ENCODE assay signal across 1 cellular context in the genomic region with DNA sequence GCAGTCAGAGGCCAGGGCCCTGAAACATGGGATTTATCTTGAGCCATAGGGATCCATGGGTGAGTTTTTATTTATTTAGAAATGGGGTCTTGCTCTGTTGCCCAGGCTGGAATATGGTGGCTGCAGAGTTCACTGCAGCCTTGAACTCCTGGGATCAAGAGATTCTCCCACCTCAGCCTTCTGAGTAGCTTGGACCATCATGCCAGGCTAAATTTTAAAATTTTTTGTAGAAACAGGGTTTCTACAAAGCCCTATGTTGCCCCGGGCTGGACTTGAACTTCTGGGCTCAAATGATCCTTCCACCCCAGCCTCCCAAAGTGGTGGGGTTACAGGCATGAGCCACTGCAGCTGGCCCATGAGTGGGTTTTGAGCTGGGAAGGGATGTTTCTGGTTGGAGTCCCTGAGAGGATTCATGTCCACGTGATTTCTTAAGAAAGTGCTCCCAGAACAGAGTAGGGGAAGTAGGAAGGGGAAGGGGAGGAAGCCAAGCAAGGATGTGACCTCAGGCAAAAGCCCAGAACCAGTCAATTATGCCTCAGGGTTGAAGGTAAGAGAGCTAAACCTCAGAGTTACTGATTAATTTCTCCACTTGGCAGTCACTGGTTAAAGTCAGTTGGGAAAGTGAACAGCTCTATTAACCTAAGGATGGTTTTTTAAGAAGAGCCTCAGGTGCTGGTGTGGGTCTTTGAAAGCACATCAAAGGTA.
A peak's percentile ranks its signal among the peaks of the same experiment; 100 is the strongest.
TF ChIP-seq lines count a peak whose summit lies in the region.

No MANE protein-coding gene starts in this region.

TF ChIP-seq in HepG2, 621 proteins besides CTCF, POLR2A, EP300 and RAD21 (continued from another document):
- TF ChIP-seq, protein P1, sequence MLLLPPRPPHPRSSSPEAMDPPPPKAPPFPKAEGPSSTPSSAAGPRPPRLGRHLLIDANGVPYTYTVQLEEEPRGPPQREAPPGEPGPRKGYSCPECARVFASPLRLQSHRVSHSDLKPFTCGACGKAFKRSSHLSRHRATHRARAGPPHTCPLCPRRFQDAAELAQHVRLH (CRISPR knock-in tag; IDR thresholded peaks at IDR 0.05; ENCODE audit: borderline replicate concordance, low read depth): 0 out of 2 replicates have a peak, but pooled peaks have one; percentile 19
- TF ChIP-seq GATA4 (IDR thresholded peaks at IDR 0.05; ENCODE audit: borderline replicate concordance, low read depth) (0 out of 2 replicates have a peak, but pooled peaks have one; percentile 14), ZSCAN31 (CRISPR knock-in tag; IDR thresholded peaks at IDR 0.05; ENCODE audit: low read depth) (0 out of 2 replicates have a peak, but pooled peaks have one; percentile 16), ZNF670 (CRISPR knock-in tag; IDR thresholded peaks at IDR 0.05; ENCODE audit: borderline replicate concordance) (0 out of 2 replicates have a peak, but pooled peaks have one; percentile 18), DRAP1 (CRISPR knock-in tag; IDR thresholded peaks at IDR 0.05) (0 out of 2 replicates have a peak, but pooled peaks have one; percentile 40), HMGXB3 (CRISPR knock-in tag; IDR thresholded peaks at IDR 0.05; ENCODE audit: borderline replicate concordance) (peak; percentile 57; the same call in 1 of the 2 replicates), CREB1 (IDR thresholded peaks at IDR 0.05) (no peak), CREB1 (CRISPR knock-in tag; IDR thresholded peaks at IDR 0.05) (0 out of 2 replicates have a peak, but pooled peaks have one; percentile 27)
- TF ChIP-seq, protein P2, sequence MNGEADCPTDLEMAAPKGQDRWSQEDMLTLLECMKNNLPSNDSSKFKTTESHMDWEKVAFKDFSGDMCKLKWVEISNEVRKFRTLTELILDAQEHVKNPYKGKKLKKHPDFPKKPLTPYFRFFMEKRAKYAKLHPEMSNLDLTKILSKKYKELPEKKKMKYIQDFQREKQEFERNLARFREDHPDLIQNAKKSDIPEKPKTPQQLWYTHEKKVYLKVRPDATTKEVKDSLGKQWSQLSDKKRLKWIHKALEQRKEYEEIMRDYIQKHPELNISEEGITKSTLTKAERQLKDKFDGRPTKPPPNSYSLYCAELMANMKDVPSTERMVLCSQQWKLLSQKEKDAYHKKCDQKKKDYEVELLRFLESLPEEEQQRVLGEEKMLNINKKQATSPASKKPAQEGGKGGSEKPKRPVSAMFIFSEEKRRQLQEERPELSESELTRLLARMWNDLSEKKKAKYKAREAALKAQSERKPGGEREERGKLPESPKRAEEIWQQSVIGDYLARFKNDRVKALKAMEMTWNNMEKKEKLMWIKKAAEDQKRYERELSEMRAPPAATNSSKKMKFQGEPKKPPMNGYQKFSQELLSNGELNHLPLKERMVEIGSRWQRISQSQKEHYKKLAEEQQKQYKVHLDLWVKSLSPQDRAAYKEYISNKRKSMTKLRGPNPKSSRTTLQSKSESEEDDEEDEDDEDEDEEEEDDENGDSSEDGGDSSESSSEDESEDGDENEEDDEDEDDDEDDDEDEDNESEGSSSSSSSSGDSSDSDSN (CRISPR knock-in tag; IDR thresholded peaks at IDR 0.05): no peak
- TF ChIP-seq, protein P3, sequence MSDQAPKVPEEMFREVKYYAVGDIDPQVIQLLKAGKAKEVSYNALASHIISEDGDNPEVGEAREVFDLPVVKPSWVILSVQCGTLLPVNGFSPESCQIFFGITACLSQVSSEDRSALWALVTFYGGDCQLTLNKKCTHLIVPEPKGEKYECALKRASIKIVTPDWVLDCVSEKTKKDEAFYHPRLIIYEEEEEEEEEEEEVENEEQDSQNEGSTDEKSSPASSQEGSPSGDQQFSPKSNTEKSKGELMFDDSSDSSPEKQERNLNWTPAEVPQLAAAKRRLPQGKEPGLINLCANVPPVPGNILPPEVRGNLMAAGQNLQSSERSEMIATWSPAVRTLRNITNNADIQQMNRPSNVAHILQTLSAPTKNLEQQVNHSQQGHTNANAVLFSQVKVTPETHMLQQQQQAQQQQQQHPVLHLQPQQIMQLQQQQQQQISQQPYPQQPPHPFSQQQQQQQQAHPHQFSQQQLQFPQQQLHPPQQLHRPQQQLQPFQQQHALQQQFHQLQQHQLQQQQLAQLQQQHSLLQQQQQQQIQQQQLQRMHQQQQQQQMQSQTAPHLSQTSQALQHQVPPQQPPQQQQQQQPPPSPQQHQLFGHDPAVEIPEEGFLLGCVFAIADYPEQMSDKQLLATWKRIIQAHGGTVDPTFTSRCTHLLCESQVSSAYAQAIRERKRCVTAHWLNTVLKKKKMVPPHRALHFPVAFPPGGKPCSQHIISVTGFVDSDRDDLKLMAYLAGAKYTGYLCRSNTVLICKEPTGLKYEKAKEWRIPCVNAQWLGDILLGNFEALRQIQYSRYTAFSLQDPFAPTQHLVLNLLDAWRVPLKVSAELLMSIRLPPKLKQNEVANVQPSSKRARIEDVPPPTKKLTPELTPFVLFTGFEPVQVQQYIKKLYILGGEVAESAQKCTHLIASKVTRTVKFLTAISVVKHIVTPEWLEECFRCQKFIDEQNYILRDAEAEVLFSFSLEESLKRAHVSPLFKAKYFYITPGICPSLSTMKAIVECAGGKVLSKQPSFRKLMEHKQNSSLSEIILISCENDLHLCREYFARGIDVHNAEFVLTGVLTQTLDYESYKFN (CRISPR knock-in tag; conservative IDR thresholded peaks at IDR 0.05): 0 out of 2 replicates have a peak, but pooled peaks have one; percentile 34
